10 cellular contexts compared by ENCODE assay signal in the genomic region with DNA sequence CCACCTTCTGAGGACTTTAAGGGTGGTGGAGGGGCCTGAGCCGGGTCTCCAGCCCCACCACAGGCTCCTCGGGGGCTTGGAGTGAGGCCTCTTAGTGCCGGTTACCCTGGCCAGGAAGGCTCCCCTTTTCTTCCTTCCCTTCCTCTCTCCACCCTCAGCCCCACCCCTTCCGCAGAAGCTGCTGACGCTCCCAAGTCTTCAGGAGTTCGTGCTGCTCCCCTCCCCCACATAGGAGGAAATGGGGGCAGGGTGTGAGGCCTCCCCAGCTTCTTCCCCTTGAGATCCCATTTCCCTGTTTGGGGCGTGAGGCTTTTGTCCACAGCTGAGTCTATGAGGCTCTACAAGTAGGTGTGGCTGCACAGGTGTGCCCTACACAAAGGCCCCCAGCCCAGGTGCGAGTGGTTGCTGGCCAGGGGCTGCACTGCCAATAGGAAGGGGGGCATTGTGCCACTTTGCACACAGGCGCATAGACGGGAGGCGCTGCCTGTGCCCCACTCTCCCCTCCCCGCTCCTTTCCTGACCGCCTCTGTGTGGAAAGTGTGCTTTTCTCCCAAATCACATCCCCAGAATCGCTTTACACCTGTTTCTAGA. TPM values are rescaled to one million over a fixed set of nuclear protein-coding genes. Genes with fewer than 3 reads are reported as not detected.
DNase-seq lines count a peak whose midpoint lies in the region; ATAC-seq, FAIRE-seq and TF ChIP-seq lines count a peak whose summit lies in the region.
"Had no signal": no experiment of that assay in that cellular context is flagged by ENCODE, and none has a peak within 500 bp of the region (broad histone marks: within the 10 kb centered on the region; RNA-seq: fewer than 3 reads in every experiment).

No MANE protein-coding gene starts in this region.

- no peak overlapping the region for H4K91ac ChIP-seq in trophoblast cell (ENCODE audit: low read depth, low read length)

- no peak overlapping the region for H3K23ac ChIP-seq in trophoblast cell (ENCODE audit: low read length)

- H3K36me3 Mint-ChIP-seq in Caco-2 (ENCODE audit: insufficient read depth, unreplicated experiment) = peaks cover 12% of the 10 kb centered on the region

- FAIRE-seq in pancreas (lab: Jason Lieb, UNC) = no peak
- FAIRE-seq: G401.6 had no signal

- no peak for TF ChIP-seq CTCF in Caco-2 (IDR thresholded peaks at IDR 0.05; ENCODE audit: insufficient read depth in 1 of 2, low read depth in 1 of 2, low read length in 1 of 2, severe bottlenecking in 1 of 2, unreplicated experiment in 1 of 2)
- no peak for TF ChIP-seq CTCF in pancreas (IDR thresholded peaks at IDR 0.05)

- peaks cover 9% of the 10 kb centered on the region for H3K4me1 Mint-ChIP-seq in Caco-2 (ENCODE audit: low read depth, unreplicated experiment)

- H3K27me3 ChIP-seq in Caco-2 (replicated peaks; ENCODE audit: control insufficient read depth, insufficient read depth, low read length) = no peaks in the 10 kb centered on the region
- H3K27me3 ChIP-seq in NT2/D1 (ENCODE audit: insufficient read depth, insufficient read length) = no peaks in the 10 kb centered on the region
- no peaks in the 10 kb centered on the region for H3K27me3 ChIP-seq in pancreas
- H3K27me3 ChIP-seq in trophoblast cell (ENCODE audit: insufficient read depth, low read length) = no peaks in the 10 kb centered on the region

- no peak overlapping the region for H2BK12ac ChIP-seq in trophoblast cell (ENCODE audit: low read length)

- H3K4me2 ChIP-seq in trophoblast cell (ENCODE audit: low read length) = no peak overlapping the region

- H3K9me3 Mint-ChIP-seq in Caco-2 (ENCODE audit: unreplicated experiment) = no peaks in the 10 kb centered on the region

- no peaks in the 10 kb centered on the region for H3K9me3 ChIP-seq in Caco-2
- no peaks in the 10 kb centered on the region for H3K9me3 ChIP-seq in NT2/D1 (ENCODE audit: insufficient read depth, low read length)
- no peaks in the 10 kb centered on the region for H3K9me3 ChIP-seq in pancreas
- no peaks in the 10 kb centered on the region for H3K9me3 ChIP-seq in trophoblast cell (ENCODE audit: insufficient read depth, low read depth, low read length)

- H3K27me3 Mint-ChIP-seq in Caco-2 (ENCODE audit: insufficient read depth, unreplicated experiment) = no peaks in the 10 kb centered on the region

- POLR2A ChIA-PET in Caco-2 (lab: Charles Lee) = no interaction called here

- H2AFZ ChIP-seq in trophoblast cell (ENCODE audit: insufficient read depth, low read length, poor library complexity) = no peak overlapping the region

- H3K4me3 ChIP-seq in Caco-2 (ENCODE audit: low read depth, low read length) = no peak overlapping the region
- H3K4me3 ChIP-seq in NT2/D1 (ENCODE audit: insufficient read length, low read depth) = no peak overlapping the region
- peak overlapping the region in 1 of 4 donors; percentile 30 for H3K4me3 ChIP-seq in pancreas
- no peak overlapping the region for H3K4me3 ChIP-seq in trophoblast cell (ENCODE audit: low read depth, low read length)

- no peak overlapping the region for H2AK5ac ChIP-seq in trophoblast cell (ENCODE audit: low read length)

- ATAC-seq in Right ventricle myocardium superior (ENCODE audit: poor library complexity) (peak; percentile 65), pancreas (peak in 3 of 4 donors; percentile 21 to 64 (median 51))

- no peaks in the 10 kb centered on the region for H3K79me2 ChIP-seq in trophoblast cell (ENCODE audit: control insufficient read depth, insufficient read depth, low read length, poor library complexity)

- no peak overlapping the region for H2BK5ac ChIP-seq in trophoblast cell (ENCODE audit: low read depth, low read length, poor library complexity)

- no peak overlapping the region for H3K4me3 Mint-ChIP-seq in Caco-2 (ENCODE audit: unreplicated experiment)

- CTCF ChIA-PET in Caco-2 (lab: Charles Lee) = interaction anchor here (1.7 kb wide), 1 partner anchor 11 kb away, joined by 9 read pairs; no protein-coding TSS in a partner anchor

- peaks cover 21% of the 10 kb centered on the region for H3K4me1 ChIP-seq in Caco-2
- peaks cover 30% of the 10 kb centered on the region for H3K4me1 ChIP-seq in NT2/D1 (ENCODE audit: insufficient read depth, insufficient read length)
- H3K4me1 ChIP-seq in pancreas = peaks cover 7 to 12% (median 7%) of the 10 kb centered on the region in 3 donors
- peaks cover 0 to 3% of the 10 kb centered on the region in 2 experiments for H3K4me1 ChIP-seq in trophoblast cell (ENCODE audit: control insufficient read depth in 1 of 2, insufficient read depth in 2 of 2, low read length in 2 of 2)

- H3K9ac ChIP-seq in NT2/D1 (ENCODE audit: insufficient read length, low read depth) = peak overlapping the region; percentile 13
- no peak overlapping the region for H3K9ac ChIP-seq in trophoblast cell (ENCODE audit: low read length)

- H3K27ac ChIP-seq in pancreas (peak overlapping the region; percentile 68 to 76 (median 71)), trophoblast cell (ENCODE audit: low read depth, low read length) (no peak overlapping the region)

- peak overlapping the region; percentile 84 for H3K27ac Mint-ChIP-seq in Caco-2 (ENCODE audit: unreplicated experiment)

- no peak overlapping the region for H2BK120ac ChIP-seq in trophoblast cell (ENCODE audit: insufficient read depth, low read length, poor library complexity)

- H3K79me1 ChIP-seq in trophoblast cell (ENCODE audit: low read length) = no peaks in the 10 kb centered on the region

- H3K4ac ChIP-seq in trophoblast cell (ENCODE audit: low read depth, low read length) = no peak overlapping the region

- no peak overlapping the region for H3K14ac ChIP-seq in trophoblast cell (ENCODE audit: low read length)

- H3K36me3 ChIP-seq in Caco-2 (ENCODE audit: control insufficient read depth, insufficient read depth, low read length) (no peaks in the 10 kb centered on the region), NT2/D1 (ENCODE audit: insufficient read depth, insufficient read length, low read length) (peaks cover 62% of the 10 kb centered on the region), pancreas (no peaks in the 10 kb centered on the region), trophoblast cell (ENCODE audit: control insufficient read depth in 1 of 2, insufficient read depth in 2 of 2, low read length in 2 of 2) (peaks cover 9 to 12% of the 10 kb centered on the region in 2 experiments)

- BruUV-seq in Caco-2 (replicated peaks; lab: Mats Ljungman, UMichigan) = no TSS peak

- DNase-seq in Caco-2 = no peak
- DNase-seq in NT2/D1 (ENCODE audit: low read depth, low spot score) = no peak
- DNase-seq in Right ventricle myocardium superior = peak; percentile 80
- DNase-seq in pancreas = peak in 1 of 6 donors; percentile 58
- DNase-seq in trophoblast cell = no peak
- no peak for DNase-seq in stimulated activated CD4-positive, alpha-beta T cell treated with anti-CD3 and anti-CD28 coated beads, Interleukin-4, amount 100 ng/mL, for 1 hour
- DNase-seq in NCI-H446 treated with DMSO at 0.1 percent for 48 hours (lab: John Stamatoyannopoulos, UW) = no peak
- DNase-seq in inferior parietal cortex (ENCODE audit: extremely low spot score) = no peak
- DNase-seq: T1000 had no signal

- H4K8ac ChIP-seq in trophoblast cell (ENCODE audit: low read depth, low read length) = no peak overlapping the region

- WGBS in pancreas, 2 donors = 74 to 80% methylated on average over 14 of the region's 14 CpGs
- WGBS in trophoblast cell (ENCODE audit: extremely low coverage, insufficient coverage, insufficient read length) = no CpG with 5 or more reads among the region's 14 CpGs

- intact Hi-C loops in Caco-2 (cut with micrococcal nuclease; ENCODE audit: unreplicated experiment) (no loop called here), Right ventricle myocardium superior (cut with DNase I) (no loop called here), pancreas (cut with DNase I) (no loop called here)

- no peak overlapping the region for H4K12ac ChIP-seq in trophoblast cell (ENCODE audit: low read depth, low read length)

- H3K18ac ChIP-seq in trophoblast cell (ENCODE audit: low read length) = no peak overlapping the region

RNA-seq across cellular contexts. Expression of gene CALML4, which starts 0.9 kb away (rescaled TPM):
- total RNA-seq in Caco-2 (2022) = 19.5 and 26.4 TPM in 2 replicates
- 0.97 TPM for total RNA-seq in Right ventricle myocardium superior
- 1 to 10 TPM; 1.5 to 6.9 (median 4.4) TPM for total RNA-seq in pancreas
- polyA plus RNA-seq in pancreas = 10 to 100 TPM; 12.9 to 31.4 TPM
- 9.6 and 10.6 TPM in 2 replicates for polyA plus RNA-seq in trophoblast cell (2013)

RNA-seq across cellular contexts. Expression of gene CLN6, which starts 23.5 kb away (rescaled TPM):
- total RNA-seq in Caco-2 (2022) = 69.5 and 76.7 TPM in 2 replicates
- total RNA-seq in Right ventricle myocardium superior = 6.9 TPM
- 10 to 100 TPM; 10.6 to 18.1 (median 12.6) TPM for total RNA-seq in pancreas
- polyA plus RNA-seq in pancreas = 10 to 100 TPM; 15.7 to 23.3 TPM
- 18.5 and 21.2 TPM in 2 replicates for polyA plus RNA-seq in trophoblast cell (2013)
